ENCODE assay signal across 10 cellular contexts in the genomic region with DNA sequence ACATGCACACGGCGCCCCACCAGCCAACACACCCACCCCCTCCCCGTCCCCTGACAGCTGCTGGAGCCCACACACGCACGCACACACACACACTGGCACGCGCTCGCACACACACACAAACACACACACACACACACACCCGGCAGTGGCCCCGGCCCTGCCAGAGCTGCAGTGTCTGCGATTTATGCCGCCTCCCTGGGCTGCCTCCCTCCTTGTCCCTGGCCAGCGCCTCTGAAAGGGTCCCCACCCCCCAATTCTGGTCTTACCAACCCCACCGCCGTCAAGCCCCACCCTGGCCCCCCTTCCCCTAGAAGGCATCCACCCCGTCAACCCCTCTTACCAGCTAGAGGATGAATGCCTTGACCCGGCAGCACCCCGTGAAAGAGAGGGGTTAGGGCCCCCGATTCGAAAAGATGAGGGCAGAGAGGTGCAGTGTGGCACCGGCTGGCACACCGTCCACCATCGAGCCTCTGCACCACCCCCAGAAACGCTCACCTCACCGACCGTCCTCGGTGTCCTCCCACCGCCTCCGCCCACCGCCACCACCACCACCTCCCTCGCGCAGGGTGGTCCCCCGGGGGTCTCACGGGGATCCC. TPM values are rescaled to one million over a fixed set of nuclear protein-coding genes. Genes with fewer than 3 reads are reported as not detected.
DNase-seq lines count a peak whose midpoint lies in the region; ATAC-seq and TF ChIP-seq lines count a peak whose summit lies in the region.
"Had no signal": no experiment of that assay in that cellular context is flagged by ENCODE, and none has a peak within 500 bp of the region (broad histone marks: within the 10 kb centered on the region; RNA-seq: fewer than 3 reads in every experiment).

No MANE protein-coding gene starts in this region.

- WGBS in heart right ventricle, 2 donors: 6 to 8% methylated on average over 33 to 34 of the region's 34 CpGs

- peaks cover 0 to 12% (median 5%) of the 10 kb centered on the region in 9 donors for H3K4me1 ChIP-seq in heart right ventricle

- H3K27me3 Mint-ChIP-seq in type B pancreatic cell: peaks cover 81% of the 10 kb centered on the region

- no peaks in the 10 kb centered on the region for H3K36me3 Mint-ChIP-seq in type B pancreatic cell

- H3K27me3 ChIP-seq in heart right ventricle (peaks cover 24 to 100% (median 96%) of the 10 kb centered on the region in 7 donors), brain microvascular endothelial cell (replicated peaks) (peaks cover 4% of the 10 kb centered on the region), kidney epithelial cell (ENCODE audit: control insufficient read depth, insufficient read depth, low read length) (no peaks in the 10 kb centered on the region)

- peak overlapping the region; percentile 70 for H3K4me3 Mint-ChIP-seq in type B pancreatic cell

- TF ChIP-seq CTCF in heart right ventricle (IDR thresholded peaks at IDR 0.05) (no peak), brain microvascular endothelial cell (IDR thresholded peaks at IDR 0.05; ENCODE audit: low read depth, low read length, missing control alignments) (no peak), kidney epithelial cell (IDR thresholded peaks at IDR 0.05; ENCODE audit: insufficient read depth, low read length, poor library complexity, severe bottlenecking) (no peak), type B pancreatic cell (conservative IDR thresholded peaks at IDR 0.05) (no peak)

- H3K27ac ChIP-seq in heart right ventricle (no peak overlapping the region), brain microvascular endothelial cell (no peak overlapping the region)

- DNase-seq in heart right ventricle (no peak), cardiac septum (ENCODE audit: low spot score) (no peak), brain microvascular endothelial cell (no peak), kidney epithelial cell (ENCODE audit: low read depth) (no peak), type B pancreatic cell (ENCODE audit: extremely low spot score, unreplicated experiment) (no peak), AML-193 (lab: John Stamatoyannopoulos, UW) (no peak), DMS114 treated with DMSO at 0.1 percent for 48 hours (lab: John Stamatoyannopoulos, UW; ENCODE audit: unreplicated experiment) (no peak)
- DNase-seq: NCI-H1694 treated with DMSO at 0.1 percent for 48 hours had no signal

- H3K36me3 ChIP-seq in heart right ventricle (no peaks in the 10 kb centered on the region), brain microvascular endothelial cell (replicated peaks) (no peaks in the 10 kb centered on the region), kidney epithelial cell (ENCODE audit: control insufficient read depth, insufficient read depth, low read length) (no peaks in the 10 kb centered on the region)

- H3K9me3 Mint-ChIP-seq in type B pancreatic cell: no peaks in the 10 kb centered on the region

- peaks cover 17% of the 10 kb centered on the region for H3K4me1 Mint-ChIP-seq in type B pancreatic cell (ENCODE audit: unreplicated experiment)

- in situ Hi-C loops in brain microvascular endothelial cell (cut with HindIII; ENCODE audit: low pct_ligation_motif_present, low sequenced_read_pairs): no loop called here

- peak overlapping the region in 9 of 10 donors; percentile 21 to 60 (median 42) for H3K4me3 ChIP-seq in heart right ventricle
- peak overlapping the region; percentile 58 for H3K4me3 ChIP-seq in brain microvascular endothelial cell (ENCODE audit: low read depth, low read length)
- peak overlapping the region; percentile 79 for H3K4me3 ChIP-seq in kidney epithelial cell (ENCODE audit: low read depth, low read length)

- intact Hi-C loops in heart right ventricle (cut with DNase I): loop anchor here in 7 of 10 donors (5.0 to 10.0 kb wide), 5 partner anchors 102 to 159 kb away; no protein-coding TSS in a partner anchor
- intact Hi-C loops in cardiac septum (cut with DNase I): no loop called here

- peak in 1 of 8 donors; percentile 24 for ATAC-seq in heart right ventricle
- no peak for ATAC-seq in GM18517 (IDR thresholded peaks at IDR 0.05; ENCODE audit: unreplicated experiment)

- H3K9me3 ChIP-seq in heart right ventricle: no peaks in the 10 kb centered on the region

- H3K27ac Mint-ChIP-seq in type B pancreatic cell: no peak overlapping the region

RNA-seq across cellular contexts. Expression of a gene that starts 0.6 kb away (rescaled TPM):
- total RNA-seq in heart right ventricle (under 1 TPM in 6 of 10 donors, not detected in 4; 0.04 to 0.21 (median 0.05) TPM), cardiac septum (0.03 TPM), kidney epithelial cell (0.82 and 0.96 TPM in 2 replicates), type B pancreatic cell (ENCODE audit: low replicate concordance) (0.53 and 1.3 TPM in 2 replicates)
- under 1 TPM; under 0.01 to 0.01 TPM for polyA plus RNA-seq in heart right ventricle

RNA-seq across cellular contexts. Expression of a gene that starts 59.6 kb away (rescaled TPM):
- total RNA-seq in heart right ventricle: 10 to 100 TPM in 4 of 10 donors, 1 to 10 TPM in 6; 5.1 to 19.4 (median 8.5) TPM
- polyA plus RNA-seq in heart right ventricle: 10 to 100 TPM in 1 of 2 donors, 1 to 10 TPM in 1; 8.9 to 15.8 TPM
- total RNA-seq in cardiac septum: 5.3 TPM
- total RNA-seq in kidney epithelial cell: 0.54 and 1.2 TPM in 2 replicates
- total RNA-seq in type B pancreatic cell (ENCODE audit: low replicate concordance): 0.76 and 0.82 TPM in 2 replicates
- total RNA-seq: SK-MEL-5 had no signal
